Comparison of ENCODE assay signal across 15 cellular contexts in genomic region chr17:4475001-4475400, GRCh38. TPM values are rescaled to one million over a fixed set of nuclear protein-coding genes. Genes with fewer than 3 reads are reported as not detected.
"Had no signal": no experiment of that assay in that cellular context is flagged by ENCODE, and none has a peak within 500 bp of the region (broad histone marks: within the 10 kb centered on the region; RNA-seq: fewer than 3 reads in every experiment).

No MANE protein-coding gene starts in this region.

- H3K27me3 Mint-ChIP-seq: dendritic cell treated with granulocyte-macrophage colony-stimulating factor and Interleukin-4, amounts not matched to agents 40 ng/mL and 50 ng/mL, for 4 days had no signal

- H3K36me3 ChIP-seq: brain microvascular endothelial cell, lower lobe of right lung, transverse colon had no signal

- H3K9me3 ChIP-seq: lower lobe of right lung, mucosa of descending colon, transverse colon had no signal

- H3K4me3 Mint-ChIP-seq: activated B cell treated with CpG ODN at 0.5 μM for 24 hours; activated CD4-positive, alpha-beta T cell treated with anti-CD3 and anti-CD28 coated beads, Interleukin-2, amount 10 ng/mL, durations not matched to agents 7 days and 5 days; dendritic cell treated with granulocyte-macrophage colony-stimulating factor and Interleukin-4, amounts not matched to agents 40 ng/mL and 50 ng/mL, for 4 days; natural killer cell; T-helper 1 cell treated with Interleukin-12 subunit alpha and Interleukin-12 subunit beta and Interleukin-4 antibody, amounts not matched to agents 30 μg/mL and 1 μg/mL, for 36 hours had no signal

- DNase-seq: activated B cell treated with CpG ODN at 0.5 μM for 24 hours; activated CD4-positive, alpha-beta T cell treated with anti-CD3 and anti-CD28 coated beads, Interleukin-2, amount 10 ng/mL, durations not matched to agents 7 days and 5 days; activated naive CD4-positive, alpha-beta T cell treated with anti-CD3 and anti-CD28 coated beads, Interleukin-2, amount 50 U/mL, for 16 hours; brain microvascular endothelial cell; cerebellar nuclear complex; hypothalamus; lower lobe of right lung; mucosa of descending colon; natural killer cell; transverse colon had no signal

- H3K9me3 Mint-ChIP-seq: activated B cell treated with CpG ODN at 0.5 μM for 24 hours; activated CD4-positive, alpha-beta T cell treated with anti-CD3 and anti-CD28 coated beads, Interleukin-2, amount 10 ng/mL, durations not matched to agents 7 days and 5 days; activated T-helper 2 cell treated with anti-CD3 and anti-CD28 coated beads, Interferon-gamma antibody, Interleukin-2, Interleukin-4, amounts not matched to agents 10 μg/mL and 5 μg/mL and 100 μg/mL, durations not matched to agents 14 hours and 24 hours and 36 hours; dendritic cell treated with granulocyte-macrophage colony-stimulating factor and Interleukin-4, amounts not matched to agents 40 ng/mL and 50 ng/mL, for 4 days; natural killer cell; T-helper 1 cell treated with Interleukin-12 subunit alpha and Interleukin-12 subunit beta and Interleukin-4 antibody, amounts not matched to agents 30 μg/mL and 1 μg/mL, for 36 hours had no signal

- H3K27me3 ChIP-seq: brain microvascular endothelial cell, transverse colon had no signal

- H3K4me1 Mint-ChIP-seq: activated B cell treated with CpG ODN at 0.5 μM for 24 hours had no signal

- H3K27ac ChIP-seq: brain microvascular endothelial cell, lower lobe of right lung had no signal

- H3K36me3 Mint-ChIP-seq: natural killer cell had no signal

- H3K27ac Mint-ChIP-seq: activated B cell treated with CpG ODN at 0.5 μM for 24 hours; activated CD4-positive, alpha-beta T cell treated with anti-CD3 and anti-CD28 coated beads, Interleukin-2, amount 10 ng/mL, durations not matched to agents 7 days and 5 days; activated T-helper 2 cell treated with anti-CD3 and anti-CD28 coated beads, Interferon-gamma antibody, Interleukin-2, Interleukin-4, amounts not matched to agents 10 μg/mL and 5 μg/mL and 100 μg/mL, durations not matched to agents 14 hours and 24 hours and 36 hours; dendritic cell treated with granulocyte-macrophage colony-stimulating factor and Interleukin-4, amounts not matched to agents 40 ng/mL and 50 ng/mL, for 4 days; T-helper 1 cell treated with Interleukin-12 subunit alpha and Interleukin-12 subunit beta and Interleukin-4 antibody, amounts not matched to agents 30 μg/mL and 1 μg/mL, for 36 hours had no signal

- ATAC-seq: lower lobe of right lung, mucosa of descending colon, natural killer cell had no signal

- H3K4me3 ChIP-seq: lower lobe of right lung, mucosa of descending colon, transverse colon had no signal

RNA-seq across cellular contexts. Expression of gene SPNS2, which starts 23.7 kb away (rescaled TPM):
- total RNA-seq: osteocyte had no signal

RNA-seq across cellular contexts. Expression of gene SPNS3, which starts 41.3 kb away (rescaled TPM):
- total RNA-seq: osteocyte, skeletal muscle tissue, transverse colon had no signal
